Comparison of ENCODE assay signal across 23 cellular contexts in the genomic region with DNA sequence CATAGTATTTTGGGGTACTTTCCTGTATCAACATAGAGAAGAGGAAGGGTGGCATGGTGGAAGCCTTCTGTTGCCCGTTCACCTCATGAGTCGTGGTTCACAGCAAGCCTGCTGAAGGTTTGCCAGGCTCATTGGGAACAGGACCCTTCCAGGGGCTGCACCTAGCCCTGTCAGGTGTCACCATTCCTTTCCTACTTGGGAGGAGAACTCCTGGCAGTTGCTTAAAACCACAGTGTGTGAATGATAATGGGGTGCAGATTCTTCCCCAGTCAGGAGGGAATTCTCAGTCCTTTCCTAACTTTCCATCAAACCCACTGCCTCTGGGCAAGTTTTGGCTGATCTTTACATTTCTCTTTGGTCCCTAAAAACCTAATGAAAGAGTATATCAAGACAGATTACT.
"Had no signal": no experiment of that assay in that cellular context is flagged by ENCODE, and none has a peak within 500 bp of the region (broad histone marks: within the 10 kb centered on the region; RNA-seq: fewer than 3 reads in every experiment).

No MANE protein-coding gene starts in this region.

- H3K4me3 Mint-ChIP-seq: activated CD4-positive, alpha-beta T cell treated with anti-CD3 and anti-CD28 coated beads, Interleukin-2, amount 10 ng/mL, durations not matched to agents 7 days and 5 days; activated CD8-positive, alpha-beta T cell treated with anti-CD3 and anti-CD28 coated beads for 36 hours; activated naive CD8-positive, alpha-beta T cell; activated T-cell treated with anti-CD3 and anti-CD28 coated beads, Interleukin-2, amount 50 U/mL, for 4 hours; activated T-helper 17 cell treated with anti-CD3 and anti-CD28 coated beads, Interleukin-2, amount 50 U/mL, for 72 hours had no signal

- H3K27ac Mint-ChIP-seq: activated CD4-positive, alpha-beta T cell treated with anti-CD3 and anti-CD28 coated beads, Interleukin-2, amount 10 ng/mL, durations not matched to agents 7 days and 5 days; activated CD8-positive, alpha-beta T cell treated with anti-CD3 and anti-CD28 coated beads for 36 hours; activated naive CD8-positive, alpha-beta T cell; activated T-helper 17 cell treated with anti-CD3 and anti-CD28 coated beads, Interleukin-2, amount 50 U/mL, for 72 hours had no signal

- H3K36me3 Mint-ChIP-seq: activated naive CD8-positive, alpha-beta T cell had no signal

- ATAC-seq: activated CD8-positive, alpha-beta T cell treated with anti-CD3 and anti-CD28 coated beads for 36 hours; activated T-cell treated with anti-CD3 and anti-CD28 coated beads, Interleukin-2, amount 50 U/mL, for 4 hours; activated T-helper 17 cell treated with anti-CD3 and anti-CD28 coated beads, Interleukin-2, amount 50 U/mL, for 72 hours; body of pancreas; esophagus mucosa had no signal

- H3K9me3 ChIP-seq: body of pancreas had no signal

- H3K27ac ChIP-seq: body of pancreas had no signal

- H3K27me3 Mint-ChIP-seq: activated CD4-positive, alpha-beta T cell treated with anti-CD3 and anti-CD28 coated beads, Interleukin-2, amount 10 ng/mL, durations not matched to agents 7 days and 5 days; activated CD8-positive, alpha-beta T cell treated with anti-CD3 and anti-CD28 coated beads for 36 hours; activated naive CD8-positive, alpha-beta T cell; activated T-helper 17 cell treated with anti-CD3 and anti-CD28 coated beads, Interleukin-2, amount 50 U/mL, for 72 hours had no signal

- H3K4me3 ChIP-seq: body of pancreas had no signal

- H3K9me3 Mint-ChIP-seq: activated CD8-positive, alpha-beta T cell treated with anti-CD3 and anti-CD28 coated beads for 36 hours had no signal

- H3K4me1 Mint-ChIP-seq: activated CD4-positive, alpha-beta T cell treated with anti-CD3 and anti-CD28 coated beads, Interleukin-2, amount 10 ng/mL, durations not matched to agents 7 days and 5 days; activated T-helper 17 cell treated with anti-CD3 and anti-CD28 coated beads, Interleukin-2, amount 50 U/mL, for 72 hours had no signal

- H3K4me1 ChIP-seq: body of pancreas had no signal

- H3K27me3 ChIP-seq: body of pancreas had no signal

- DNase-seq: activated CD4-positive, alpha-beta T cell treated with anti-CD3 and anti-CD28 coated beads for 1 hour; activated CD4-positive, alpha-beta T cell treated with anti-CD3 and anti-CD28 coated beads for 4 hours; activated CD4-positive, alpha-beta T cell treated with anti-CD3 and anti-CD28 coated beads, Interleukin-2, amount 10 ng/mL, durations not matched to agents 7 days and 5 days; activated CD4-positive, alpha-beta T cell treated with anti-CD3 and anti-CD28 coated beads, Interleukin-2, amount 50 U/mL, for 4 hours; activated CD8-positive, alpha-beta memory T cell treated with anti-CD3 and anti-CD28 coated beads for 24 hours; activated CD8-positive, alpha-beta T cell treated with anti-CD3 and anti-CD28 coated beads for 36 hours; activated effector memory CD4-positive, alpha-beta T cell treated with Interleukin-2 at 50 U/mL for 16 hours; activated gamma-delta T cell treated with Interleukin-2 at 50 U/mL for 16 hours; activated naive CD4-positive, alpha-beta T cell treated with anti-CD3 and anti-CD28 coated beads, Interleukin-2, amount 50 U/mL, for 16 hours; activated naive CD4-positive, alpha-beta T cell treated with Interleukin-2 at 50 U/mL for 16 hours; activated T-cell treated with anti-CD3 and anti-CD28 coated beads, Interleukin-2, amount 50 U/mL, for 4 hours; amniotic stem cell; aorta; body of pancreas; caudate nucleus; cortex of kidney; effector CD8-positive, alpha-beta T cell; foreskin fibroblast; head of caudate nucleus; T-helper 2 cell had no signal
